In genomic region chr10:22495396-22495795, GRCh38 we compare ENCODE assay signal across 9 cellular contexts.
"Had no signal": no experiment of that assay in that cellular context is flagged by ENCODE, and none has a peak within 500 bp of the region (broad histone marks: within the 10 kb centered on the region; RNA-seq: fewer than 3 reads in every experiment).

No MANE protein-coding gene starts in this region.

- H3K4me2 ChIP-seq: GM23338 had no signal

- H2AFZ ChIP-seq: GM23338 had no signal

- DNase-seq: H9, HFFc6, KG1 had no signal

- H3K27ac ChIP-seq: HL-60 had no signal

- FAIRE-seq: H1, H54, HepG2 had no signal

- H3K4me3 ChIP-seq: GM23338 had no signal

- ATAC-seq: GM23338, HCT116, HepG2 had no signal
